In genomic region chr9:32423371-32423770, GRCh38 we compare ENCODE assay signal across 21 cellular contexts. TPM values are rescaled to one million over a fixed set of nuclear protein-coding genes. Genes with fewer than 3 reads are reported as not detected.
DNase-seq lines count a peak whose midpoint lies in the region; ATAC-seq and TF ChIP-seq lines count a peak whose summit lies in the region.
"Had no signal": no experiment of that assay in that cellular context is flagged by ENCODE, and none has a peak within 500 bp of the region (broad histone marks: within the 10 kb centered on the region; RNA-seq: fewer than 3 reads in every experiment).

No MANE protein-coding gene starts in this region.

- no peaks in the 10 kb centered on the region for H3K27me3 ChIP-seq in PC-3 (ENCODE audit: low read length)
- H3K27me3 ChIP-seq in osteoblast (ENCODE audit: insufficient read depth, low read length): no peaks in the 10 kb centered on the region
- H3K27me3 ChIP-seq: BLaER1 had no signal

- H3K4me3 ChIP-seq in PC-3 (ENCODE audit: low read length) (no peak overlapping the region), osteoblast (ENCODE audit: insufficient read depth, low read length) (no peak overlapping the region)
- H3K4me3 ChIP-seq: BLaER1, thoracic aorta had no signal

- peak; percentile 58 for ATAC-seq in PC-3
- ATAC-seq: naive thymus-derived CD4-positive, alpha-beta T cell had no signal

- H3K4me1 ChIP-seq in PC-3 (ENCODE audit: insufficient read depth, low read length) (peaks cover 50% of the 10 kb centered on the region), osteoblast (ENCODE audit: insufficient read depth, low read length) (peaks cover 34% of the 10 kb centered on the region)
- H3K4me1 ChIP-seq: BLaER1 had no signal

- no peaks in the 10 kb centered on the region for H3F3A ChIP-seq in PC-3 (ENCODE audit: low read length, unreplicated experiment)

- peak overlapping the region; percentile 5; the same call in 1 of the 2 replicates for H3K4me2 ChIP-seq in PC-3 (ENCODE audit: low read length)
- no peak overlapping the region for H3K4me2 ChIP-seq in osteoblast (ENCODE audit: insufficient read depth, low read length)
- H3K4me2 ChIP-seq: BLaER1 had no signal

- no peaks in the 10 kb centered on the region for H3K79me2 ChIP-seq in PC-3 (ENCODE audit: low read length)
- no peaks in the 10 kb centered on the region for H3K79me2 ChIP-seq in osteoblast (ENCODE audit: insufficient read depth, low read length)

- peak overlapping the region; percentile 49 for H3K27ac ChIP-seq in PC-3 (ENCODE audit: low read length)
- peak overlapping the region; percentile 0 for H3K27ac ChIP-seq in osteoblast (ENCODE audit: low read depth, low read length)
- H3K27ac ChIP-seq: BLaER1, epithelial cell of prostate, thoracic aorta had no signal

- H3K9me3 ChIP-seq in PC-3 (ENCODE audit: low read length): no peaks in the 10 kb centered on the region
- H3K9me3 ChIP-seq in osteoblast (ENCODE audit: low read depth, low read length): no peaks in the 10 kb centered on the region
- H3K9me3 ChIP-seq: BLaER1, thoracic aorta had no signal

- no peaks in the 10 kb centered on the region for H3K9me2 ChIP-seq in PC-3 (replicated peaks; ENCODE audit: low read length)

- H2AFZ ChIP-seq in PC-3 (ENCODE audit: low read length) (no peak overlapping the region), osteoblast (ENCODE audit: low read length) (no peak overlapping the region)

- no peak overlapping the region for H3K9ac ChIP-seq in PC-3 (ENCODE audit: low read length)
- H3K9ac ChIP-seq: BLaER1 had no signal

- DNase-seq in EH (ENCODE audit: low read depth) (peak; percentile 82), PC-3 (peak; percentile 72), dermis blood vessel endothelial cell (peak; percentile 68), osteoblast (ENCODE audit: insufficient read length, low spot score, missing footprints) (peak; percentile 62), NCI-H2107 (lab: John Stamatoyannopoulos, UW) (no peak), T-helper 2 cell (no peak), NCI-H2196 (lab: John Stamatoyannopoulos, UW; ENCODE audit: unreplicated experiment) (no peak), NAMALWA (ENCODE audit: low spot score) (no peak)
- DNase-seq: activated CD4-positive, alpha-beta T cell treated with anti-CD3 and anti-CD28 coated beads for 4 hours; activated CD8-positive, alpha-beta memory T cell treated with anti-CD3 and anti-CD28 coated beads, Interleukin-2, amount 50 U/mL, for 4 hours; activated effector memory CD4-positive, alpha-beta T cell treated with anti-CD3 and anti-CD28 coated beads, Interleukin-2, amount 50 U/mL, for 16 hours; head of caudate nucleus; immature natural killer cell; naive thymus-derived CD4-positive, alpha-beta T cell; NCI-H1436; NK-92 treated with Interleukin-12 subunit alpha and Interleukin-12 subunit beta, amount 100 ng/mL, for 24 hours; posterior cingulate gyrus; RPMI8226 had no signal

- peaks cover 6% of the 10 kb centered on the region; the same call in 1 of the 2 replicates for H3K36me3 ChIP-seq in PC-3 (ENCODE audit: low read depth, low read length)
- peaks cover 50% of the 10 kb centered on the region for H3K36me3 ChIP-seq in osteoblast (ENCODE audit: insufficient read depth, low read length)

- POLR2A ChIA-PET in PC-3 (lab: Charles Lee; ENCODE audit: unreplicated experiment): no interaction called here

- H4K20me1 ChIP-seq in PC-3 (ENCODE audit: low read length) (no peaks in the 10 kb centered on the region), osteoblast (ENCODE audit: insufficient read depth, low read length) (no peaks in the 10 kb centered on the region)
- H4K20me1 ChIP-seq: BLaER1 had no signal

- intact Hi-C loops in PC-3 (cut with micrococcal nuclease): no loop called here

- CTCF ChIA-PET in PC-3 (lab: Charles Lee): no interaction called here

- no peak for TF ChIP-seq CTCF in PC-3 (conservative IDR thresholded peaks at IDR 0.05; ENCODE audit: low read depth, low read length)
- no peak for TF ChIP-seq CTCF in osteoblast (IDR thresholded peaks at IDR 0.05; ENCODE audit: extremely low read depth, low read depth, low read length)

- no TSS peak for BruUV-seq in PC-3 (replicated peaks; lab: Mats Ljungman, UMichigan)

RNA-seq across cellular contexts. Expression of gene ACO1, which starts 38.9 kb away (rescaled TPM):
- total RNA-seq in PC-3 (2014; rRNA removed) (20.8 and 26.0 TPM in 2 replicates), dermis blood vessel endothelial cell (61.8 and 73.3 TPM in 2 replicates), osteoblast (104 and 105 TPM in 2 replicates)

Comparison
In these comparisons a context has a peak if more than half of its experiments do, and no peak if none do; other contexts are left out.
1. DNase-seq: peak in EH (single experiment), PC-3 (single experiment), dermis blood vessel endothelial cell (single experiment) and osteoblast (single experiment); none in NCI-H2107 (single experiment), T-helper 2 cell (0 of 5), NCI-H2196 (single experiment) and NAMALWA (single experiment).